20 cellular contexts compared by ENCODE assay signal in the genomic region with DNA sequence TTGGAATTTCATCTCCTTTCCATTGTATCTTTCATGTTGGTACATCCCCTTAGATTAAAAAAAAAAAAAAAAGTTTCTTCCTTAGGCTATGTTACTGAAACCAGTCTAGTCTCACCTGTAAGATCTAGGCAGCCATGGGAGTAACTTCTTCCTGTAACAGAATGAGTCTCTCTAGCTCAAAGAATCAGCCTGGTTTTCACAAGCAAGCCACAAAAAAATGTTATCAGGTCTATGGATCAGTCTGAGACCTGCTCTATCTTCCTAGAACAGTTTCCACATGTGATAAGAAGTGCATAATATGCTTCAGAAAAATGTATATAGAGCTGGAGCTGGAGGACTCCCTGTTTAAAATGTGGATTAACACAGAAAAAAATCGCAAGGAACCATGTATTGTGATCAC. TPM values are rescaled to one million over a fixed set of nuclear protein-coding genes. Genes with fewer than 3 reads are reported as not detected.
DNase-seq lines count a peak whose midpoint lies in the region; ATAC-seq, FAIRE-seq and TF ChIP-seq lines count a peak whose summit lies in the region.
"Had no signal": no experiment of that assay in that cellular context is flagged by ENCODE, and none has a peak within 500 bp of the region (broad histone marks: within the 10 kb centered on the region; RNA-seq: fewer than 3 reads in every experiment).

No MANE protein-coding gene starts in this region.

- no peak overlapping the region for H2BK5ac ChIP-seq in IMR-90 (ENCODE audit: low read depth, low read length, poor library complexity, severe bottlenecking)

- TF ChIP-seq CTCF in IMR-90 (conservative IDR thresholded peaks at IDR 0.05; ENCODE audit: low read depth, low read length) = no peak
- TF ChIP-seq CTCF in K562 (IDR thresholded peaks at IDR 0.05 in 2 of 3, conservative IDR thresholded peaks at IDR 0.05 in 1 of 3; ENCODE audit: insufficient read depth in 2 of 3, low read depth in 1 of 3, low read length in 3 of 3) = no peak
- no peak for TF ChIP-seq CTCF in sigmoid colon (IDR thresholded peaks at IDR 0.05)

- no peaks in the 10 kb centered on the region for H3K79me2 ChIP-seq in K562 (ENCODE audit: control insufficient read depth, insufficient read depth, low read length)

- H2BK120ac ChIP-seq in IMR-90 (ENCODE audit: low read depth, low read length) = peak overlapping the region; percentile 5; the same call in 1 of the 2 replicates

- no peak overlapping the region for H3K23ac ChIP-seq in IMR-90 (ENCODE audit: low read depth, low read length)

- TF ChIP-seq EP300 in K562 (IDR thresholded peaks at IDR 0.05; ENCODE audit: low read length) (no peak), sigmoid colon (IDR thresholded peaks at IDR 0.05) (no peak)

- H3K18ac ChIP-seq in IMR-90 (ENCODE audit: low read depth, low read length) = peak overlapping the region; percentile 60; the same call in 1 of the 2 replicates

- BruUV-seq in IMR-90 (replicated peaks; lab: Mats Ljungman, UMichigan) = no TSS peak
- BruUV-seq in K562 (replicated peaks; lab: Mats Ljungman, UMichigan) = no TSS peak

- CTCF ChIA-PET in activated CD4-positive, alpha-beta T cell treated with anti-CD3 and anti-CD28 coated beads for 36 hours (lab: Charles Lee) = interaction anchor here (0.6 to 1.2 kb wide), 5 partner anchors 13 to 418 kb away, joined by 3 read pairs; no protein-coding TSS in a partner anchor
- CTCF ChIA-PET in IMR-90 (lab: Yijun Ruan, JAX) (interaction anchor here (0.6 to 0.9 kb wide), 2 partner anchors 49 to 407 kb away, joined by 3 to 6 read pairs; no protein-coding TSS in a partner anchor), K562 (lab: Yijun Ruan, JAX; ENCODE audit: low intra/inter-chr PET ratio) (no interaction called here)

- no peak overlapping the region for H4K91ac ChIP-seq in IMR-90 (ENCODE audit: insufficient read depth, low read depth, low read length)

- H2AFZ ChIP-seq in IMR-90 (replicated peaks; ENCODE audit: low read length, poor library complexity) (no peak overlapping the region), K562 (ENCODE audit: low read depth, low read length) (peak overlapping the region; percentile 30; the same call in 1 of the 2 replicates)

- in situ Hi-C loops in IMR-90 (cut with MboI; ENCODE audit: low sequenced_read_pairs) (no loop called here), K562 (cut with MboI) (no loop called here)

- no peak overlapping the region for H3K27ac Mint-ChIP-seq in activated CD4-positive, alpha-beta T cell treated with anti-CD3 and anti-CD28 coated beads for 36 hours

- no peak overlapping the region for H2AK5ac ChIP-seq in IMR-90 (ENCODE audit: low read depth, low read length)

- H3K4me1 Mint-ChIP-seq in activated CD4-positive, alpha-beta T cell treated with anti-CD3 and anti-CD28 coated beads for 36 hours = peaks cover 20% of the 10 kb centered on the region

- H4K5ac ChIP-seq in IMR-90 (ENCODE audit: low read depth, low read length) = 0 out of 2 replicates have a peak overlapping the region, but pooled peaks have one; percentile 4

- H3K9ac ChIP-seq in IMR-90 (ENCODE audit: low read depth, low read length) (no peak overlapping the region; the same call in 1 of the 2 replicates), K562 (ENCODE audit: insufficient read depth in 1 of 2, low read depth in 2 of 2, low read length in 2 of 2) (no peak overlapping the region; a peak in 1 of 4 replicates)

- intact Hi-C loops in activated CD4-positive, alpha-beta T cell treated with anti-CD3 and anti-CD28 coated beads for 36 hours (cut with DNase I, micrococcal nuclease) = no loop called here
- intact Hi-C loops in IMR-90 (cut with micrococcal nuclease) = loop anchor here (5.0 kb wide), 1 partner anchor 33 kb away; no protein-coding TSS in a partner anchor
- intact Hi-C loops in K562 (cut with micrococcal nuclease) = loop anchor here (1.0 kb wide), 1 partner anchor 15 kb away; no protein-coding TSS in a partner anchor
- intact Hi-C loops in sigmoid colon (cut with DNase I) = loop anchor here (5.0 kb wide), 1 partner anchor 53 kb away; a partner anchor contains a TSS

- no peak overlapping the region for H4K8ac ChIP-seq in IMR-90 (ENCODE audit: low read depth in 2 of 2, low read length in 2 of 2)

- FAIRE-seq in K562 (lab: Jason Lieb, UNC) = peak; percentile 54
- FAIRE-seq: TTC549 had no signal

- WGBS in IMR-90 (ENCODE audit: extremely low coverage in 2 of 2, insufficient read length in 1 of 2), 2 experiments = no CpG with 5 or more reads among the region's 1 CpG
- 14% methylated on average over 1 of the region's 1 CpG for WGBS in K562 (ENCODE audit: insufficient coverage, low coverage, missing lambda C conversion rate)
- 68 to 71% methylated on average over 1 of the region's 1 CpG for WGBS in sigmoid colon, 2 donors

- H3K36me3 ChIP-seq in IMR-90 (ENCODE audit: control insufficient read depth, insufficient read depth, low read length) = no peaks in the 10 kb centered on the region
- H3K36me3 ChIP-seq in K562 (ENCODE audit: control insufficient read depth, insufficient read depth, low read length) = no peaks in the 10 kb centered on the region
- no peaks in the 10 kb centered on the region for H3K36me3 ChIP-seq in sigmoid colon
- H3K36me3 ChIP-seq: BE2C, HAP-1, stomach, upper lobe of right lung had no signal

- no peak overlapping the region for H2BK20ac ChIP-seq in IMR-90 (ENCODE audit: low read depth, low read length)

- no peak for DNase-seq in activated CD4-positive, alpha-beta T cell treated with anti-CD3 and anti-CD28 coated beads for 36 hours
- no peak for DNase-seq in activated CD4-positive, alpha-beta T cell treated with anti-CD3 and anti-CD28 coated beads, Interleukin-2, amount 50 U/mL, for 1 hour
- DNase-seq in IMR-90 = no peak
- DNase-seq in K562 (ENCODE audit: extremely low read depth in 1 of 4, low spot score in 3 of 4) = peak in 1 of 4 experiments; percentile 16
- no peak for DNase-seq in sigmoid colon
- DNase-seq in OCI-M2 (lab: John Stamatoyannopoulos, UW; ENCODE audit: unreplicated experiment) = no peak
- no peak for DNase-seq in NCI-H2196 (lab: John Stamatoyannopoulos, UW; ENCODE audit: unreplicated experiment)
- no peak for DNase-seq in NCI-H2227 treated with DMSO at 0.1 percent for 48 hours (lab: John Stamatoyannopoulos, UW)
- DNase-seq: activated CD4-positive, alpha-beta T cell treated with anti-CD3 and anti-CD28 coated beads, Interleukin-2, amount 50 U/mL, for 4 hours; BE2C; body of pancreas; effector memory CD4-positive, alpha-beta T cell; NCI-H2171 treated with DMSO at 0.1 percent for 48 hours; NCI-H69; stimulated activated CD4-positive, alpha-beta T cell treated with anti-CD3 and anti-CD28 coated beads, Interleukin-4, amount 100 ng/mL, for 1 hour; stomach; upper lobe of right lung had no signal

- H3K9me3 Mint-ChIP-seq in activated CD4-positive, alpha-beta T cell treated with anti-CD3 and anti-CD28 coated beads for 36 hours (ENCODE audit: low read depth) = no peaks in the 10 kb centered on the region

- TF ChIP-seq RAD21 in IMR-90 (IDR thresholded peaks at IDR 0.05; ENCODE audit: low read length) (no peak), K562 (CRISPR knock-in tag; conservative IDR thresholded peaks at IDR 0.05 in 1 of 2, IDR thresholded peaks at IDR 0.05 in 1 of 2) (no peak)

- H3K79me1 ChIP-seq in IMR-90 (ENCODE audit: low read depth in 1 of 2, low read length in 2 of 2) = no peaks in the 10 kb centered on the region

- POLR2A ChIA-PET in activated CD4-positive, alpha-beta T cell treated with anti-CD3 and anti-CD28 coated beads for 36 hours (lab: Charles Lee) = interaction anchor here (1.0 kb wide), 1 partner anchor 54 kb away, joined by 4 read pairs; a partner anchor contains a TSS
- POLR2A ChIA-PET in IMR-90 (lab: Charles Lee; ENCODE audit: unreplicated experiment) (no interaction called here), K562 (lab: Yijun Ruan, JAX) (interaction anchor here (0.8 to 2.5 kb wide), 6 partner anchors 11 to 54 kb away, joined by 3 to 6 read pairs (median 4); a partner anchor contains a TSS)

- H3K56ac ChIP-seq in IMR-90 (ENCODE audit: extremely low read depth, insufficient read depth, low read length) = no peak overlapping the region

- H4K20me1 ChIP-seq in IMR-90 (ENCODE audit: insufficient read depth, low read length) (no peaks in the 10 kb centered on the region), K562 (replicated peaks; ENCODE audit: control insufficient read depth, insufficient read depth, low read length) (no peaks in the 10 kb centered on the region)

- dilution Hi-C loops in IMR-90 (cut with HindIII; ENCODE audit: low sequenced_read_pairs, unreplicated experiment) = no loop called here

- H3K4me3 ChIP-seq in IMR-90 (ENCODE audit: insufficient read depth, low read depth, low read length) (no peak overlapping the region), K562 (no peak overlapping the region), sigmoid colon (no peak overlapping the region)
- H3K4me3 ChIP-seq: body of pancreas, HAP-1, stomach, upper lobe of right lung had no signal

- peak; percentile 54 for ATAC-seq in activated CD4-positive, alpha-beta T cell treated with anti-CD3 and anti-CD28 coated beads for 36 hours
- ATAC-seq in IMR-90 (ENCODE audit: low read depth) (no peak), K562 (no peak)
- ATAC-seq: body of pancreas, Right ventricle myocardium inferior, upper lobe of right lung had no signal

- peak overlapping the region; percentile 22; the same call in 1 of the 2 replicates for H3K4ac ChIP-seq in IMR-90 (ENCODE audit: low read depth, low read length)

- TF ChIP-seq POLR2A in IMR-90 (IDR thresholded peaks at IDR 0.05; ENCODE audit: low read depth, low read length) = no peak
- no peak for TF ChIP-seq POLR2A in K562 (conservative IDR thresholded peaks at IDR 0.05)
- TF ChIP-seq POLR2A in sigmoid colon (IDR thresholded peaks at IDR 0.05) = no peak

- H3K27ac ChIP-seq in IMR-90 (ENCODE audit: insufficient read depth, low read length) (no peak overlapping the region), K562 (ENCODE audit: extremely low read depth, low read depth, low read length) (no peak overlapping the region), sigmoid colon (peak overlapping the region in 3 of 4 donors; percentile 29 to 65 (median 65))
- H3K27ac ChIP-seq: body of pancreas, stomach, upper lobe of right lung had no signal

- H3K9me1 ChIP-seq in IMR-90 (ENCODE audit: insufficient read depth, low read length) = peaks cover 11% of the 10 kb centered on the region; the same call in 1 of the 2 replicates
- H3K9me1 ChIP-seq in K562 (ENCODE audit: control insufficient read depth, insufficient read depth, low read length) = no peaks in the 10 kb centered on the region

- H2AK9ac ChIP-seq in IMR-90 (replicated peaks; ENCODE audit: low read depth, low read length, poor library complexity) = no peak overlapping the region

- no peaks in the 10 kb centered on the region for H3K27me3 ChIP-seq in IMR-90 (ENCODE audit: control insufficient read depth, insufficient read depth, low read length)
- H3K27me3 ChIP-seq in K562 (ENCODE audit: control insufficient read depth in 2 of 2, insufficient read depth in 2 of 2, low read length in 2 of 2) = no peaks in the 10 kb centered on the region
- no peaks in the 10 kb centered on the region for H3K27me3 ChIP-seq in sigmoid colon
- H3K27me3 ChIP-seq: BE2C, body of pancreas, stomach, upper lobe of right lung had no signal

- no peak overlapping the region for H3K14ac ChIP-seq in IMR-90 (replicated peaks; ENCODE audit: low read depth, low read length)

- H2BK15ac ChIP-seq in IMR-90 (ENCODE audit: low read depth, low read length) = no peak overlapping the region

- H3K36me3 Mint-ChIP-seq in activated CD4-positive, alpha-beta T cell treated with anti-CD3 and anti-CD28 coated beads for 36 hours (ENCODE audit: low read depth) = no peaks in the 10 kb centered on the region

- H3K4me3 Mint-ChIP-seq in activated CD4-positive, alpha-beta T cell treated with anti-CD3 and anti-CD28 coated beads for 36 hours = no peak overlapping the region

- no peak overlapping the region for H3K4me2 ChIP-seq in IMR-90 (ENCODE audit: low read depth, low read length)
- no peak overlapping the region for H3K4me2 ChIP-seq in K562 (ENCODE audit: insufficient read depth, low read length)

- H3K9me3 ChIP-seq in IMR-90 (ENCODE audit: control insufficient read depth, insufficient read depth, low read length) (no peaks in the 10 kb centered on the region), K562 (replicated peaks; ENCODE audit: control insufficient read depth, insufficient read depth, low read depth, low read length) (no peaks in the 10 kb centered on the region), sigmoid colon (no peaks in the 10 kb centered on the region)
- H3K9me3 ChIP-seq: BE2C, body of pancreas, HAP-1, stomach, upper lobe of right lung had no signal

- peaks cover under 1% of the 10 kb centered on the region for H3K27me3 Mint-ChIP-seq in activated CD4-positive, alpha-beta T cell treated with anti-CD3 and anti-CD28 coated beads for 36 hours

- H3K4me1 ChIP-seq in IMR-90 (ENCODE audit: control insufficient read depth, insufficient read depth, low read length) (peaks cover 5% of the 10 kb centered on the region), K562 (replicated peaks in 1 of 2; ENCODE audit: control insufficient read depth in 2 of 2, insufficient read depth in 2 of 2, low read length in 2 of 2) (peaks cover 0 to 29% of the 10 kb centered on the region in 2 experiments; a peak in 3 of 5 replicates), sigmoid colon (peaks cover 0 to 53% (median 28%) of the 10 kb centered on the region in 4 donors)
- H3K4me1 ChIP-seq: BE2C, body of pancreas, upper lobe of right lung had no signal

RNA-seq across cellular contexts. Expression of a gene that starts 53.8 kb away (rescaled TPM):
- total RNA-seq in activated CD4-positive, alpha-beta T cell treated with anti-CD3 and anti-CD28 coated beads for 36 hours = 10 to 100 TPM; 21.7 to 21.9 TPM
- 82.2 and 86.7 TPM in 2 replicates for total RNA-seq in IMR-90 (2012; rRNA removed)
- polyA plus RNA-seq in IMR-90 (2012; rRNA removed) = 4.8 and 19.3 TPM in 2 replicates
- 1.5 and 2.1 TPM in 2 replicates for polyA plus RNA-seq in IMR-90 (2012; cell fraction: cytosol; rRNA removed)
- polyA plus RNA-seq in IMR-90 (2012; cell fraction: nucleus; rRNA removed; ENCODE audit: low replicate concordance) = 2.7 and 46.8 TPM in 2 replicates
- total RNA-seq in K562 (2011; cell fraction: chromatin; rRNA removed; ENCODE audit: low replicate concordance) = 71.8 and 190 TPM in 2 replicates
- total RNA-seq in K562 (2011; cell fraction: nucleolus; rRNA removed) = 40.0 and 50.7 TPM in 2 replicates
- 79.3 and 101 TPM in 2 replicates for total RNA-seq in K562 (2011; cell fraction: nucleoplasm; rRNA removed)
- total RNA-seq in K562 (2014; rRNA removed) = 45.2 and 46.2 TPM in 2 replicates
- 54.4 and 58.1 TPM in 2 replicates for total RNA-seq in K562 (2014; rRNA removed; fragmentation: Illumina TruSeq; extraction: Trizol)
- total RNA-seq in K562 (2015; rRNA removed; fragmentation: Illumina TruSeq; extraction: Trizol) = 36.0 and 39.4 TPM in 2 replicates
- 42.1 and 49.1 TPM in 2 replicates for total RNA-seq in K562 (2021)
- polyA plus RNA-seq in K562 (2011; rRNA removed) = 40.4 and 41.0 TPM in 2 replicates
- polyA plus RNA-seq in K562 (2011; cell fraction: cytosol; rRNA removed) = 6.3 and 18.7 TPM in 2 replicates
- 49.0 and 78.9 TPM in 2 replicates for polyA plus RNA-seq in K562 (2011; cell fraction: nucleus; rRNA removed)
- 27.7 and 35.0 TPM in 2 replicates for polyA plus RNA-seq in K562 (2012)
- polyA plus RNA-seq in K562 (2014; fragmentation: Illumina TruSeq; extraction: Trizol) = 19.3 and 25.5 TPM in 2 replicates
- 10 to 100 TPM; 23.8 to 30.2 TPM for polyA plus RNA-seq in K562 (2014; fragmentation: Nextera tagmentation; extraction: Ambion mirVana)
- 15.3 and 15.9 TPM in 2 replicates for polyA plus RNA-seq in K562 (2014; rRNA removed)
- 193 and 245 TPM in 2 replicates for polyA minus RNA-seq in K562 (2011; rRNA and poly(A)+ RNA removed)
- polyA minus RNA-seq in K562 (2011; cell fraction: cytosol; rRNA and poly(A)+ RNA removed) = 88.1 and 97.8 TPM in 2 replicates
- 124 and 274 TPM in 2 replicates for polyA minus RNA-seq in K562 (2011; cell fraction: nucleus; rRNA and poly(A)+ RNA removed)
- 10 to 100 TPM; 35.2 to 66.7 (median 48.7) TPM for total RNA-seq in sigmoid colon
- 10 to 100 TPM in 2 of 3 donors, 1 to 10 TPM in 1; 9.7 to 25.1 (median 16.8) TPM for polyA plus RNA-seq in sigmoid colon

Comparison
In these comparisons a context has a peak if more than half of its experiments do, and no peak if none do; other contexts are left out.
1. H3K27ac ChIP-seq: peak in sigmoid colon (3 of 4); none in IMR-90 (single experiment) and K562 (single experiment).
2. intact Hi-C loops: an anchor here in IMR-90 (5.0 kb wide), K562 (1.0 kb wide) and sigmoid colon (5.0 kb wide); none called in activated CD4-positive, alpha-beta T cell treated with anti-CD3 and anti-CD28 coated beads for 36 hours.